25 cellular contexts compared by ENCODE assay signal in the genomic region with DNA sequence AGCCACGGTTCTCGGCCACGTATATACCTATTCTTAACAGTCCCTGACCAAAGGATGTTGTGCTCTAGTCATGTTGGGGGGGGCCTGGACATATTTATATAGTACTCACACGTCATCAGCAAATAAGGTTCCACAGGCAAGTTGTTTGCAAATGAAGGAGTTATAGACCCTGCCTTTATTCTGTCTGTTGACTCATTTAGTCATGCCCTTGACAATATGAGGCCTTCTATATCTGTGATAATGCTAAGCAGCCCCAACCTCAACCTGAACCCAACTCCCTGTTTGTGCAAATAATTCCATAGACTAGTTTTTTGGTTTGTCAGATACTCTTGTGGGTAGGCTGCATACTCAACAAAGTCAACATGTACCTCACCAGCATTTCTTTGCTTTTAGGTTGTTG.
"Had no signal": no experiment of that assay in that cellular context is flagged by ENCODE, and none has a peak within 500 bp of the region (broad histone marks: within the 10 kb centered on the region; RNA-seq: fewer than 3 reads in every experiment).

No MANE protein-coding gene starts in this region.

- H3K4me3 ChIP-seq: dorsolateral prefrontal cortex, esophagus muscularis mucosa, gastrocnemius medialis, heart right ventricle, left ventricle myocardium inferior, lung, psoas muscle, stomach had no signal

- DNase-seq: cortex of kidney; dorsolateral prefrontal cortex; effector CD8-positive, alpha-beta T cell; gastrocnemius medialis; heart right ventricle; hypothalamus; left ventricle myocardium inferior; mesenchymal stem cell; midbrain; naive thymus-derived CD8-positive, alpha-beta T cell; psoas muscle; retina; spleen; stimulated activated CD4-positive, alpha-beta T cell treated with anti-CD3 and anti-CD28 coated beads, Interleukin-2, amount 100 ng/mL, for 24 hours; stimulated activated CD4-positive, alpha-beta T cell treated with anti-CD3 and anti-CD28 coated beads, Interleukin-4, amount 100 ng/mL, for 4 hours; stomach had no signal

- ATAC-seq: gastrocnemius medialis; heart right ventricle; naive thymus-derived CD8-positive, alpha-beta T cell; psoas muscle; sciatic nerve had no signal

- FAIRE-seq: endometrium, islet of Langerhans, urothelium cell line had no signal

- H3K27me3 Mint-ChIP-seq: naive thymus-derived CD8-positive, alpha-beta T cell; type B pancreatic cell had no signal

- H3K4me3 Mint-ChIP-seq: type B pancreatic cell had no signal

- H3K27ac Mint-ChIP-seq: naive thymus-derived CD8-positive, alpha-beta T cell; type B pancreatic cell had no signal

- H3K4me1 ChIP-seq: stomach had no signal

- H3K27me3 ChIP-seq: dorsolateral prefrontal cortex, esophagus muscularis mucosa, gastrocnemius medialis, heart right ventricle, neutrophil, spleen, stomach had no signal

- H3K27ac ChIP-seq: dorsolateral prefrontal cortex, epithelial cell of prostate, esophagus muscularis mucosa, heart right ventricle, left ventricle myocardium inferior, neutrophil, spleen, stomach had no signal
